ENCODE assay signal across 8 cellular contexts in the genomic region with DNA sequence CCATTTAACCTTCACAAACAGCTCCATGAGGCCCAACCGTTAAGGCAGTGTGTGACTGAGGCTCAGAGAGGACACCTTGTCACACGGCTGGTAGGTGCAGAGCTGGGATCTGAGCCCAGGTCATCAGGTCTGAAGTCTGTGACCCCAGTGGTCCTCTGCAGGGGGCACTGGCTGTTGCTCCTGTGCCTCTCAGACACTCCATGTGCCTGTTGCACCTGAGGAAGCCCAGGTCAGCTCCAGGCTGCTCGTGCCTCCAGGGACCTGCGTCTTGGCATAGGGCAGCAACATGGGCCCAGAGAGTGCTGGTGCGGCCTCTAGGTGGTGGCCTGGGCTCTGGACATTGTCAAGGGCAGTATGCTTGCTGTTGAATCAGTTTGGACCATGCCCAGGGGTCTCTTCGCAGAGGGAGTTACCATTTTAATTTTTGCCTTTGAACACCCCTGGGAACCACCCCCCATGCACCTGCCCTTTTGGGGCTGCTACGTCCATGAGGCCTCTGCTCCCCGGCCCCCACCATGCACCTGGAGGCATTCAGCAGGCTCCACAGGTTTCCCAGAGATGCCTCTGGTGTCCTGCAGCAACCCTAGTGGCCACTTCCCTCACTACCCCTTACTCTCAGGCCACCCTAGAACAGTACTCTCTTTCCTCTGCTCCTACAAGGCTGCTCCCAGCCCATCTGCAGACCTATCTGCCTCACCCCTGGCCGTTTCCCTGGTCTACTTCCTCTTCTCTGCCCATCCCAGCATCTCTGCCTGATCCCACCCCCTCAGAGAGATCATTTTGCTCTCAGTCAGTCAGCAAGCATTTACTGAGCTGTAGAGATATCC. TPM values are rescaled to one million over a fixed set of nuclear protein-coding genes. Genes with fewer than 3 reads are reported as not detected.
A peak's percentile ranks its signal among the peaks of the same experiment; 100 is the strongest.
DNase-seq lines count a peak whose midpoint lies in the region; ATAC-seq, FAIRE-seq and TF ChIP-seq lines count a peak whose summit lies in the region.

No MANE protein-coding gene starts in this region.

- H3K27ac ChIP-seq in CD8-positive, alpha-beta memory T cell (ENCODE audit: low read depth, low read length): no peak overlapping the region
- no peak overlapping the region for H3K27ac ChIP-seq in right lobe of liver

- H3K4me3 Mint-ChIP-seq in CD8-positive, alpha-beta memory T cell: peak overlapping the region in 3 of 7 donors; percentile 15 to 74 (median 22)

- intact Hi-C loops in right lobe of liver (cut with DNase I): no loop called here

- peak in 3 of 4 donors; percentile 6 to 13 (median 11) for TF ChIP-seq CTCF in right lobe of liver (IDR thresholded peaks at IDR 0.05)

- no peaks in the 10 kb centered on the region for H3K27me3 Mint-ChIP-seq in CD8-positive, alpha-beta memory T cell

- ATAC-seq in right lobe of liver: peak in 1 of 4 donors; percentile 11
- no peak for ATAC-seq in GM21390 (IDR thresholded peaks at IDR 0.05; ENCODE audit: unreplicated experiment)
- no peak for ATAC-seq in HG02588 (IDR thresholded peaks at IDR 0.05; ENCODE audit: unreplicated experiment)
- no peak for ATAC-seq in GM18868 (IDR thresholded peaks at IDR 0.05; ENCODE audit: unreplicated experiment)

- no peaks in the 10 kb centered on the region for H3K27me3 ChIP-seq in CD8-positive, alpha-beta memory T cell (ENCODE audit: insufficient read depth, low read length, poor library complexity, severe bottlenecking)
- H3K27me3 ChIP-seq in right lobe of liver: no peaks in the 10 kb centered on the region

- no peak for TF ChIP-seq POLR2A in right lobe of liver (IDR thresholded peaks at IDR 0.05)

- no peaks in the 10 kb centered on the region for H3K36me3 Mint-ChIP-seq in CD8-positive, alpha-beta memory T cell

- H3K4me1 ChIP-seq in CD8-positive, alpha-beta memory T cell (ENCODE audit: insufficient read depth, low read length): peaks cover 57% of the 10 kb centered on the region
- peaks cover 0 to 19% (median 0%) of the 10 kb centered on the region in 4 donors for H3K4me1 ChIP-seq in right lobe of liver

- WGBS in right lobe of liver (ENCODE audit: insufficient coverage, low coverage, low lambda C conversion rate, missing lambda C conversion rate): 67% methylated on average over 2 of the region's 9 CpGs

- H3K36me3 ChIP-seq in CD8-positive, alpha-beta memory T cell (ENCODE audit: insufficient read depth, low read length): no peaks in the 10 kb centered on the region
- H3K36me3 ChIP-seq in right lobe of liver: no peaks in the 10 kb centered on the region

- no peak overlapping the region for H3K4me3 ChIP-seq in CD8-positive, alpha-beta memory T cell (ENCODE audit: low read length)
- no peak overlapping the region for H3K4me3 ChIP-seq in right lobe of liver

- no peaks in the 10 kb centered on the region for H3K9me3 ChIP-seq in CD8-positive, alpha-beta memory T cell (ENCODE audit: low read length)
- H3K9me3 ChIP-seq in right lobe of liver: no peaks in the 10 kb centered on the region

- POLR2A ChIA-PET in CD8-positive, alpha-beta memory T cell (lab: Charles Lee): no interaction called here

- no peaks in the 10 kb centered on the region for H3K9me3 Mint-ChIP-seq in CD8-positive, alpha-beta memory T cell

- H3K27ac Mint-ChIP-seq in CD8-positive, alpha-beta memory T cell: peak overlapping the region in 7 of 8 donors; percentile 43 to 78 (median 53)

- DNase-seq in CD8-positive, alpha-beta memory T cell: no peak
- DNase-seq in HuH-7.5 (ENCODE audit: low spot score) (peak; percentile 80), right lobe of liver (peak in 2 of 3 donors; percentile 43 to 49), frontal cortex (ENCODE audit: low spot score in 2 of 2) (no peak)
- peak; percentile 53 for DNase-seq in activated CD8-positive, alpha-beta memory T cell treated with anti-CD3 and anti-CD28 coated beads, Interleukin-2, amount 50 U/mL, for 48 hours

- CTCF ChIA-PET in CD8-positive, alpha-beta memory T cell (lab: Charles Lee): interaction anchor here (0.9 to 27.0 kb wide), 5 partner anchors 10 to 194 kb away, joined by 3 to 520 read pairs (median 24); a partner anchor contains a TSS

- no peak for FAIRE-seq in frontal cortex (lab: Jason Lieb, UNC)

- peaks cover 40 to 60% (median 40%) of the 10 kb centered on the region in 3 donors for H3K4me1 Mint-ChIP-seq in CD8-positive, alpha-beta memory T cell

RNA-seq across cellular contexts. Expression of a gene that starts 25.2 kb away (rescaled TPM):
- total RNA-seq in CD8-positive, alpha-beta memory T cell: not detected
- polyA plus RNA-seq in CD8-positive, alpha-beta memory T cell: not detected
- total RNA-seq in right lobe of liver (1 to 10 TPM in 3 of 6 experiments, not detected in 3; 3.2 to 4.7 (median 3.3) TPM), frontal cortex (not detected)

RNA-seq across cellular contexts. Expression of a gene that starts 48.1 kb away (rescaled TPM):
- 1 to 10 TPM; 7.2 to 7.5 TPM for total RNA-seq in CD8-positive, alpha-beta memory T cell
- 23.1 TPM for polyA plus RNA-seq in CD8-positive, alpha-beta memory T cell
- total RNA-seq in right lobe of liver: 10 to 100 TPM in 3 of 6 experiments, 1 to 10 TPM in 3; 1.2 to 19.2 (median 10.6) TPM
- total RNA-seq in frontal cortex: 80.3 TPM

Comparison
In these comparisons a context has a peak if more than half of its experiments do, and no peak if none do; other contexts are left out.
1. DNase-seq: peak in HuH-7.5 (single experiment), activated CD8-positive, alpha-beta memory T cell treated with anti-CD3 and anti-CD28 coated beads, Interleukin-2, amount 50 U/mL, for 48 hours (single experiment) and right lobe of liver (2 of 3); none in CD8-positive, alpha-beta memory T cell (0 of 5) and frontal cortex (0 of 2).